14 cellular contexts compared by ENCODE assay signal in genomic region chr1:153537376-153537730, GRCh38. TPM values are rescaled to one million over a fixed set of nuclear protein-coding genes. Genes with fewer than 3 reads are reported as not detected.
DNase-seq lines count a peak whose midpoint lies in the region; ATAC-seq and TF ChIP-seq lines count a peak whose summit lies in the region.
"Had no signal": no experiment of that assay in that cellular context is flagged by ENCODE, and none has a peak within 500 bp of the region (broad histone marks: within the 10 kb centered on the region; RNA-seq: fewer than 3 reads in every experiment).

No MANE protein-coding gene starts in this region.

- peaks cover 0 to 1% (median 0%) of the 10 kb centered on the region in 7 donors for H3K9me3 Mint-ChIP-seq in CD14-positive monocyte
- no peaks in the 10 kb centered on the region for H3K9me3 Mint-ChIP-seq in activated naive CD8-positive, alpha-beta T cell treated with anti-CD3 and anti-CD28 coated beads, Interleukin-2, amount 10 ng/mL, durations not matched to agents 7 days and 5 days
- no peaks in the 10 kb centered on the region for H3K9me3 Mint-ChIP-seq in natural killer cell treated with Interleukin-12 subunit alpha and Interleukin-12 subunit beta and Interleukin-15 and Interleukin-18, amount 100 ng/mL, for 72 hours

- H3K9me3 ChIP-seq in HCT116 (ENCODE audit: control insufficient read depth in 1 of 2, insufficient read depth in 1 of 2, low read depth in 1 of 2, low read length in 2 of 2) = no peaks in the 10 kb centered on the region
- H3K9me3 ChIP-seq: BLaER1, prostate gland had no signal

- H3K4me2 ChIP-seq in HCT116 (ENCODE audit: low read length) = peak overlapping the region; percentile 99

- H3K9ac ChIP-seq in HCT116 (ENCODE audit: low read length) = peak overlapping the region; percentile 88; the same call in 1 of the 2 replicates
- H3K9ac ChIP-seq: BLaER1 had no signal

- no peaks in the 10 kb centered on the region for H4K20me1 ChIP-seq in HCT116 (ENCODE audit: insufficient read depth)
- H4K20me1 ChIP-seq: BLaER1 had no signal

- no peak for TF ChIP-seq POLR2A in HCT116 (IDR thresholded peaks at IDR 0.05; ENCODE audit: borderline replicate concordance, extremely low read depth, insufficient read depth, insufficient read length)

- peaks cover 0 to 3% (median 0%) of the 10 kb centered on the region in 3 donors for H3K27me3 Mint-ChIP-seq in CD14-positive monocyte (ENCODE audit: low read depth in 3 of 3)
- no peaks in the 10 kb centered on the region for H3K27me3 Mint-ChIP-seq in activated naive CD8-positive, alpha-beta T cell treated with anti-CD3 and anti-CD28 coated beads, Interleukin-2, amount 10 ng/mL, durations not matched to agents 7 days and 5 days
- H3K27me3 Mint-ChIP-seq in natural killer cell treated with Interleukin-12 subunit alpha and Interleukin-12 subunit beta and Interleukin-15 and Interleukin-18, amount 100 ng/mL, for 72 hours = no peaks in the 10 kb centered on the region

- peaks cover 0 to 5% of the 10 kb centered on the region in 2 experiments; a peak in 1 of 4 replicates for H3K36me3 ChIP-seq in HCT116 (ENCODE audit: control insufficient read depth in 1 of 2, insufficient read depth in 2 of 2, low read length in 2 of 2)
- H3K36me3 ChIP-seq: BLaER1, prostate gland had no signal

- H3K27ac Mint-ChIP-seq in CD14-positive monocyte = peak overlapping the region in 6 of 7 donors; percentile 63 to 99 (median 96)
- H3K27ac Mint-ChIP-seq in activated naive CD8-positive, alpha-beta T cell treated with anti-CD3 and anti-CD28 coated beads, Interleukin-2, amount 10 ng/mL, durations not matched to agents 7 days and 5 days = peak overlapping the region; percentile 99
- H3K27ac Mint-ChIP-seq in natural killer cell treated with Interleukin-12 subunit alpha and Interleukin-12 subunit beta and Interleukin-15 and Interleukin-18, amount 100 ng/mL, for 72 hours = peak overlapping the region in 1 of 2 donors; percentile 95

- POLR2A ChIA-PET in HCT116 (lab: Charles Lee) = interaction anchor here (2.1 to 7.4 kb wide), 2 partner anchors 14 to 29 kb away, joined by 10 to 78 read pairs; partner anchors contain the start of gene S100A3
- POLR2A ChIA-PET in activated naive CD8-positive, alpha-beta T cell treated with anti-CD3 and anti-CD28 coated beads, Interleukin-2, amount 10 ng/mL, durations not matched to agents 7 days and 5 days (lab: Charles Lee) = interaction anchor here (6.3 to 6.8 kb wide), 2 partner anchors 8 to 28 kb away, joined by 68 to 140 read pairs; partner anchors contain the start of genes S100A2 and S100A4

- H3K36me3 Mint-ChIP-seq in CD14-positive monocyte = peaks cover 24 to 34% of the 10 kb centered on the region in 2 donors
- peaks cover 6% of the 10 kb centered on the region for H3K36me3 Mint-ChIP-seq in activated naive CD8-positive, alpha-beta T cell treated with anti-CD3 and anti-CD28 coated beads, Interleukin-2, amount 10 ng/mL, durations not matched to agents 7 days and 5 days
- no peaks in the 10 kb centered on the region for H3K36me3 Mint-ChIP-seq in natural killer cell treated with Interleukin-12 subunit alpha and Interleukin-12 subunit beta and Interleukin-15 and Interleukin-18, amount 100 ng/mL, for 72 hours

- intact Hi-C loops in CD14-positive monocyte (cut with micrococcal nuclease) = no loop called here
- intact Hi-C loops in HCT116 (cut with micrococcal nuclease) = no loop called here

- H3K27ac ChIP-seq in HCT116 (ENCODE audit: low read depth, low read length) = peak overlapping the region; percentile 94
- H3K27ac ChIP-seq: BLaER1, SK-N-MC had no signal

- no peak overlapping the region for H3K4me3 Mint-ChIP-seq in CD14-positive monocyte
- H3K4me3 Mint-ChIP-seq in activated naive CD8-positive, alpha-beta T cell treated with anti-CD3 and anti-CD28 coated beads, Interleukin-2, amount 10 ng/mL, durations not matched to agents 7 days and 5 days = no peak overlapping the region
- peak overlapping the region; percentile 6 for H3K4me3 Mint-ChIP-seq in natural killer cell treated with Interleukin-12 subunit alpha and Interleukin-12 subunit beta and Interleukin-15 and Interleukin-18, amount 100 ng/mL, for 72 hours

- no peak overlapping the region for H2AFZ ChIP-seq in HCT116 (ENCODE audit: low read depth, low read length, poor library complexity, severe bottlenecking)

- DNase-seq in CD14-positive monocyte (ENCODE audit: low spot score) (no peak), HCT116 (ENCODE audit: low read depth, low spot score) (no peak), foreskin melanocyte (no peak), DMS53 treated with DMSO at 0.1 percent for 48 hours (lab: John Stamatoyannopoulos, UW; ENCODE audit: unreplicated experiment) (no peak), NCI-H510A treated with DMSO at 0.1 percent for 48 hours (lab: John Stamatoyannopoulos, UW) (no peak), pons (ENCODE audit: low spot score) (no peak)
- DNase-seq in activated naive CD8-positive, alpha-beta T cell treated with anti-CD3 and anti-CD28 coated beads, Interleukin-2, amount 10 ng/mL, durations not matched to agents 7 days and 5 days = no peak
- no peak for DNase-seq in natural killer cell treated with Interleukin-12 subunit alpha and Interleukin-12 subunit beta and Interleukin-15 and Interleukin-18, amount 100 ng/mL, for 72 hours (ENCODE audit: low spot score)
- DNase-seq: NCI-H1092, NCI-H2227 treated with DMSO at 0.1 percent for 48 hours had no signal

- H3K4me1 ChIP-seq in HCT116 (ENCODE audit: control insufficient read depth in 1 of 2, insufficient read depth in 2 of 2, low read length in 2 of 2) = peaks cover 76 to 92% of the 10 kb centered on the region in 2 experiments

- no peak for TF ChIP-seq RAD21 in HCT116 (IDR thresholded peaks at IDR 0.05; ENCODE audit: low read depth)

- H3K4me1 Mint-ChIP-seq in CD14-positive monocyte = peaks cover 85% of the 10 kb centered on the region
- peaks cover 58% of the 10 kb centered on the region for H3K4me1 Mint-ChIP-seq in activated naive CD8-positive, alpha-beta T cell treated with anti-CD3 and anti-CD28 coated beads, Interleukin-2, amount 10 ng/mL, durations not matched to agents 7 days and 5 days
- peaks cover 64 to 69% of the 10 kb centered on the region in 2 donors for H3K4me1 Mint-ChIP-seq in natural killer cell treated with Interleukin-12 subunit alpha and Interleukin-12 subunit beta and Interleukin-15 and Interleukin-18, amount 100 ng/mL, for 72 hours (ENCODE audit: low read depth in 2 of 2)

- no peaks in the 10 kb centered on the region for H3K9me2 ChIP-seq in HCT116 (ENCODE audit: insufficient read depth)

- RAD21 ChIA-PET in HCT116 (lab: Charles Lee; ENCODE audit: low non-redundant PET in 1 of 2, low total read pairs in 2 of 2, uncharacterized antibody in 2 of 2, unreplicated experiment in 2 of 2) = no interaction called here

- no peak for ATAC-seq in HCT116
- no peak for ATAC-seq in activated naive CD8-positive, alpha-beta T cell treated with anti-CD3 and anti-CD28 coated beads, Interleukin-2, amount 10 ng/mL, durations not matched to agents 7 days and 5 days (ENCODE audit: low read depth)
- no peak for ATAC-seq in natural killer cell treated with Interleukin-12 subunit alpha and Interleukin-12 subunit beta and Interleukin-15 and Interleukin-18, amount 100 ng/mL, for 72 hours

- no peaks in the 10 kb centered on the region for H3K27me3 ChIP-seq in HCT116 (ENCODE audit: insufficient read depth, low read length)

- H3K79me2 ChIP-seq in HCT116 (ENCODE audit: insufficient read depth, low read length) = peaks cover 18% of the 10 kb centered on the region

- CTCF ChIA-PET in HCT116 (lab: Charles Lee) = interaction anchor here (1.1 to 1.2 kb wide), 2 partner anchors 31 to 33 kb away, joined by 4 to 6 read pairs; no protein-coding TSS in a partner anchor

- TF ChIP-seq CTCF in CD14-positive monocyte (IDR thresholded peaks at IDR 0.05) (no peak), HCT116 (IDR thresholded peaks at IDR 0.05 in 2 of 3, conservative IDR thresholded peaks at IDR 0.05 in 1 of 3; ENCODE audit: borderline replicate concordance in 1 of 3, insufficient read depth in 1 of 3, low read depth in 2 of 3, low read length in 2 of 3) (no peak)

- BruUV-seq in HCT116 (replicated peaks; lab: Mats Ljungman, UMichigan) = no TSS peak

- no peak overlapping the region for H3K4me3 ChIP-seq in HCT116 (replicated peaks in 1 of 2; ENCODE audit: low read depth in 1 of 2, low read length in 2 of 2)
- H3K4me3 ChIP-seq: BLaER1, prostate gland, SK-N-MC had no signal

RNA-seq across cellular contexts. Expression of gene S100A6, which starts 1.6 kb away (rescaled TPM):
- 1,000 to 10,000 TPM; 4,414 to 5,004 TPM for polyA plus RNA-seq in CD14-positive monocyte
- total RNA-seq in HCT116 (2021; ENCODE audit: unreplicated experiment) = 1,633 TPM
- polyA plus RNA-seq in HCT116 (2012) = 3,046 and 3,157 TPM in 2 replicates
- 100 to 1,000 TPM; 365 to 373 TPM for total RNA-seq in activated naive CD8-positive, alpha-beta T cell treated with anti-CD3 and anti-CD28 coated beads, Interleukin-2, amount 10 ng/mL, durations not matched to agents 7 days and 5 days
- total RNA-seq in natural killer cell treated with Interleukin-12 subunit alpha and Interleukin-12 subunit beta and Interleukin-15 and Interleukin-18, amount 100 ng/mL, for 72 hours = 100 to 1,000 TPM in 1 of 2 donors, 10 to 100 TPM in 1; 90.9 to 106 TPM

RNA-seq across cellular contexts. Expression of gene S100A5, which starts 3.4 kb away (rescaled TPM):
- 1 to 10 TPM in 1 of 2 donors, not detected in 1; 1.4 TPM for polyA plus RNA-seq in CD14-positive monocyte
- total RNA-seq in HCT116 (2021; ENCODE audit: unreplicated experiment) = 6.0 TPM
- 4.3 and 5.1 TPM in 2 replicates for polyA plus RNA-seq in HCT116 (2012)
- total RNA-seq in activated naive CD8-positive, alpha-beta T cell treated with anti-CD3 and anti-CD28 coated beads, Interleukin-2, amount 10 ng/mL, durations not matched to agents 7 days and 5 days = 1 to 10 TPM; 2.2 to 2.7 TPM
- not detected for total RNA-seq in natural killer cell treated with Interleukin-12 subunit alpha and Interleukin-12 subunit beta and Interleukin-15 and Interleukin-18, amount 100 ng/mL, for 72 hours
- total RNA-seq: mononuclear cell, prostate gland had no signal

RNA-seq across cellular contexts. Expression of gene S100A4, which starts 8.3 kb away (rescaled TPM):
- polyA plus RNA-seq in CD14-positive monocyte = 1,000 to 10,000 TPM; 6,092 to 7,344 TPM
- 384 TPM for total RNA-seq in HCT116 (2021; ENCODE audit: unreplicated experiment)
- polyA plus RNA-seq in HCT116 (2012) = 374 and 390 TPM in 2 replicates
- 100 to 1,000 TPM; 385 to 394 TPM for total RNA-seq in activated naive CD8-positive, alpha-beta T cell treated with anti-CD3 and anti-CD28 coated beads, Interleukin-2, amount 10 ng/mL, durations not matched to agents 7 days and 5 days
- total RNA-seq in natural killer cell treated with Interleukin-12 subunit alpha and Interleukin-12 subunit beta and Interleukin-15 and Interleukin-18, amount 100 ng/mL, for 72 hours = 100 to 1,000 TPM in 1 of 2 donors, 10 to 100 TPM in 1; 85.4 to 124 TPM

RNA-seq across cellular contexts. Expression of gene S100A3, which starts 11.7 kb away (rescaled TPM):
- polyA plus RNA-seq in CD14-positive monocyte = under 1 TPM in 1 of 2 donors, not detected in 1; 0.54 TPM
- 4.2 TPM for total RNA-seq in HCT116 (2021; ENCODE audit: unreplicated experiment)
- 5.2 and 7.9 TPM in 2 replicates for polyA plus RNA-seq in HCT116 (2012)
- not detected for total RNA-seq in activated naive CD8-positive, alpha-beta T cell treated with anti-CD3 and anti-CD28 coated beads, Interleukin-2, amount 10 ng/mL, durations not matched to agents 7 days and 5 days
- total RNA-seq in natural killer cell treated with Interleukin-12 subunit alpha and Interleukin-12 subunit beta and Interleukin-15 and Interleukin-18, amount 100 ng/mL, for 72 hours = not detected
- total RNA-seq: mononuclear cell had no signal

RNA-seq across cellular contexts. Expression of gene S100A2, which starts 28.3 kb away (rescaled TPM):
- not detected for polyA plus RNA-seq in CD14-positive monocyte
- total RNA-seq in HCT116 (2021; ENCODE audit: unreplicated experiment) = 24.8 TPM
- polyA plus RNA-seq in HCT116 (2012) = 62.5 and 80.9 TPM in 2 replicates
- total RNA-seq in activated naive CD8-positive, alpha-beta T cell treated with anti-CD3 and anti-CD28 coated beads, Interleukin-2, amount 10 ng/mL, durations not matched to agents 7 days and 5 days = not detected
- under 1 TPM in 1 of 2 donors, not detected in 1; 0.48 TPM for total RNA-seq in natural killer cell treated with Interleukin-12 subunit alpha and Interleukin-12 subunit beta and Interleukin-15 and Interleukin-18, amount 100 ng/mL, for 72 hours
